1 cellular context compared by ENCODE assay signal in genomic region chr16:21638573-21638975, GRCh38.
TF ChIP-seq lines count a peak whose summit lies in the region.

No MANE protein-coding gene starts in this region.

TF ChIP-seq in GM12878, 131 proteins besides CTCF, POLR2A, EP300 and RAD21:
- no peak for TF ChIP-seq HCFC1 (IDR thresholded peaks at IDR 0.05; ENCODE audit: low read length)
- TF ChIP-seq IKZF2 (IDR thresholded peaks at IDR 0.05), result peak; percentile 28 to 46; a peak in 2 of 4 replicates
- no peak for TF ChIP-seq LARP7 (IDR thresholded peaks at IDR 0.05)
- TF ChIP-seq NBN (IDR thresholded peaks at IDR 0.05), result peak; percentile 69; the same call in 1 of the 2 replicates
- 0 out of 3 replicates have a peak, but pooled peaks of 1 of the 2 experiments have one; percentile 11 for TF ChIP-seq EGR1 (IDR thresholded peaks at IDR 0.05; ENCODE audit: borderline replicate concordance in 1 of 2, low read depth in 2 of 2, low read length in 2 of 2)
- peak; percentile 54; the same call in 1 of the 2 replicates for TF ChIP-seq MTA2 (IDR thresholded peaks at IDR 0.05; ENCODE audit: low read depth)
- TF ChIP-seq MLLT1 (IDR thresholded peaks at IDR 0.05), result 0 out of 2 replicates have a peak, but pooled peaks have one; percentile 30
- TF ChIP-seq RUNX3 (IDR thresholded peaks at IDR 0.05; ENCODE audit: low read length), result peak; percentile 27; the same call in 1 of the 2 replicates
- no peak for TF ChIP-seq MXI1 (IDR thresholded peaks at IDR 0.05; ENCODE audit: low read depth, low read length)
- TF ChIP-seq RELB (IDR thresholded peaks at IDR 0.05; ENCODE audit: low read depth), result peak; percentile 55; the same call in 1 of the 2 replicates
- TF ChIP-seq BHLHE40 (IDR thresholded peaks at IDR 0.05; ENCODE audit: borderline replicate concordance in 1 of 2, low read depth in 2 of 2, low read length in 1 of 2), result peak; percentile 7 to 19; a peak in 2 of 4 replicates
- TF ChIP-seq ATF7 (IDR thresholded peaks at IDR 0.05; ENCODE audit: low read depth), result no peak
- no peak for TF ChIP-seq SMARCA5 (IDR thresholded peaks at IDR 0.05)
TF ChIP-seq in GM12878: peak in this region for 8.
